ENCODE assay signal across 1 cellular context in the genomic region with DNA sequence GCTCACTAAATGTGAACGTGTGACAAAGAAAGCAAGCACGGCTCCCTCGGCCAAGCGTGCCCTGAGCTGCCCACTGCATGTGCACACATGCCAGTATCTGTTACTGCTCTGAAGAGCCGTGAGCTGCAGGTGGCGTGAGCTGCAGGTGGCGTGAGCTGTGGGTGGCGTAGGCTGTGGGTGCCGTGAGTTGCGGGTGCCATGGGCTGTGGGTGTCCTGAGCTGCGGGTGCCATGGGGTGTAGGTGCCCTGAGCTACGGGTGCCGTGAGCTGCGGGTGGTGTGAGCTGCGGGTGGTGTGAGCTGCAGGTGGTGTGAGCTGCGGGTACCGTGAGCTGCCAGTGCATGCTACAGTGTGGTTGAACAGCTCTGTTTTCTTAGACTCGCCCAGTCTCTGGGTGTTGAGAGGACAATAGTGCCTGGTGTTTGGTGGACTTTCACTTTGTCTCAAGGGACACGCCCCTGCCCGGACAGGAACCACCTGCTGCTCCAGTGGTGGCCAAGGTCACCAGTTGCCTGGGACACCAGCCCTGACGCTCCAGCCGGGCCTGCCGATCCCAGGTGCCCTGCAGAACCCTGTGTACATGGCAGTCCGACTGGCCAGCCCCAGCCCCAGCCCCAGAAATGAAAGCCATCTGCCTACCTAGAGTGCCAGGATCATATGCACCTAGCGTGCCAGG.
TF ChIP-seq lines count a peak whose summit lies in the region.

No MANE protein-coding gene starts in this region.

TF ChIP-seq in GM23338, 12 proteins besides CTCF, POLR2A, EP300 and RAD21 (continued from another document):
- TF ChIP-seq, protein P1, sequence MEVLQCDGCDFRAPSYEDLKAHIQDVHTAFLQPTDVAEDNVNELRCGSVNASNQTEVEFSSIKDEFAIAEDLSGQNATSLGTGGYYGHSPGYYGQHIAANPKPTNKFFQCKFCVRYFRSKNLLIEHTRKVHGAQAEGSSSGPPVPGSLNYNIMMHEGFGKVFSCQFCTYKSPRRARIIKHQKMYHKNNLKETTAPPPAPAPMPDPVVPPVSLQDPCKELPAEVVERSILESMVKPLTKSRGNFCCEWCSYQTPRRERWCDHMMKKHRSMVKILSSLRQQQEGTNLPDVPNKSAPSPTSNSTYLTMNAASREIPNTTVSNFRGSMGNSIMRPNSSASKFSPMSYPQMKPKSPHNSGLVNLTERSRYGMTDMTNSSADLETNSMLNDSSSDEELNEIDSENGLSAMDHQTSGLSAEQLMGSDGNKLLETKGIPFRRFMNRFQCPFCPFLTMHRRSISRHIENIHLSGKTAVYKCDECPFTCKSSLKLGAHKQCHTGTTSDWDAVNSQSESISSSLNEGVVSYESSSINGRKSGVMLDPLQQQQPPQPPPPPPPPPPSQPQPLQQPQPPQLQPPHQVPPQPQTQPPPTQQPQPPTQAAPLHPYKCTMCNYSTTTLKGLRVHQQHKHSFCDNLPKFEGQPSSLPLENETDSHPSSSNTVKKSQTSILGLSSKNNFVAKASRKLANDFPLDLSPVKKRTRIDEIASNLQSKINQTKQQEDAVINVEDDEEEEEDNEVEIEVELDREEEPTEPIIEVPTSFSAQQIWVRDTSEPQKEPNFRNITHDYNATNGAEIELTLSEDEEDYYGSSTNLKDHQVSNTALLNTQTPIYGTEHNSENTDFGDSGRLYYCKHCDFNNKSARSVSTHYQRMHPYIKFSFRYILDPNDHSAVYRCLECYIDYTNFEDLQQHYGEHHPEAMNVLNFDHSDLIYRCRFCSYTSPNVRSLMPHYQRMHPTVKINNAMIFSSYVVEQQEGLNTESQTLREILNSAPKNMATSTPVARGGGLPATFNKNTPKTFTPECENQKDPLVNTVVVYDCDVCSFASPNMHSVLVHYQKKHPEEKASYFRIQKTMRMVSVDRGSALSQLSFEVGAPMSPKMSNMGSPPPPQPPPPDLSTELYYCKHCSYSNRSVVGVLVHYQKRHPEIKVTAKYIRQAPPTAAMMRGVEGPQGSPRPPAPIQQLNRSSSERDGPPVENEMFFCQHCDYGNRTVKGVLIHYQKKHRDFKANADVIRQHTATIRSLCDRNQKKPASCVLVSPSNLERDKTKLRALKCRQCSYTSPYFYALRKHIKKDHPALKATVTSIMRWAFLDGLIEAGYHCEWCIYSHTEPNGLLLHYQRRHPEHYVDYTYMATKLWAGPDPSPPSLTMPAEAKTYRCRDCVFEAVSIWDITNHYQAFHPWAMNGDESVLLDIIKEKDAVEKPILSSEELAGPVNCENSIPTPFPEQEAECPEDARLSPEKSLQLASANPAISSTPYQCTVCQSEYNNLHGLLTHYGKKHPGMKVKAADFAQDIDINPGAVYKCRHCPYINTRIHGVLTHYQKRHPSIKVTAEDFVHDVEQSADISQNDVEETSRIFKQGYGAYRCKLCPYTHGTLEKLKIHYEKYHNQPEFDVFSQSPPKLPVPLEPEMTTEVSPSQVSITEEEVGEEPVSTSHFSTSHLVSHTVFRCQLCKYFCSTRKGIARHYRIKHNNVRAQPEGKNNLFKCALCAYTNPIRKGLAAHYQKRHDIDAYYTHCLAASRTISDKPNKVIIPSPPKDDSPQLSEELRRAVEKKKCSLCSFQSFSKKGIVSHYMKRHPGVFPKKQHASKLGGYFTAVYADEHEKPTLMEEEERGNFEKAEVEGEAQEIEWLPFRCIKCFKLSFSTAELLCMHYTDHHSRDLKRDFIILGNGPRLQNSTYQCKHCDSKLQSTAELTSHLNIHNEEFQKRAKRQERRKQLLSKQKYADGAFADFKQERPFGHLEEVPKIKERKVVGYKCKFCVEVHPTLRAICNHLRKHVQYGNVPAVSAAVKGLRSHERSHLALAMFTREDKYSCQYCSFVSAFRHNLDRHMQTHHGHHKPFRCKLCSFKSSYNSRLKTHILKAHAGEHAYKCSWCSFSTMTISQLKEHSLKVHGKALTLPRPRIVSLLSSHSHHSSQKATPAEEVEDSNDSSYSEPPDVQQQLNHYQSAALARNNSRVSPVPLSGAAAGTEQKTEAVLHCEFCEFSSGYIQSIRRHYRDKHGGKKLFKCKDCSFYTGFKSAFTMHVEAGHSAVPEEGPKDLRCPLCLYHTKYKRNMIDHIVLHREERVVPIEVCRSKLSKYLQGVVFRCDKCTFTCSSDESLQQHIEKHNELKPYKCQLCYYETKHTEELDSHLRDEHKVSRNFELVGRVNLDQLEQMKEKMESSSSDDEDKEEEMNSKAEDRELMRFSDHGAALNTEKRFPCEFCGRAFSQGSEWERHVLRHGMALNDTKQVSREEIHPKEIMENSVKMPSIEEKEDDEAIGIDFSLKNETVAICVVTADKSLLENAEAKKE (CRISPR knock-in tag; IDR thresholded peaks at IDR 0.05): no peak
- no peak for TF ChIP-seq JUNB (IDR thresholded peaks at IDR 0.05; ENCODE audit: unreplicated experiment)
- TF ChIP-seq STAT1 (IDR thresholded peaks at IDR 0.05; ENCODE audit: unreplicated experiment): no peak
- no peak for TF ChIP-seq CREB1 (CRISPR knock-in tag; IDR thresholded peaks at IDR 0.05; ENCODE audit: low read depth)
TF ChIP-seq in GM23338: peak in this region for 0.
